Comparison of ENCODE assay signal across 24 cellular contexts in genomic region chr1:22340066-22340465, GRCh38.
"Had no signal": no experiment of that assay in that cellular context is flagged by ENCODE, and none has a peak within 500 bp of the region (broad histone marks: within the 10 kb centered on the region; RNA-seq: fewer than 3 reads in every experiment).

No MANE protein-coding gene starts in this region.

- H3K36me3 ChIP-seq: MG63 had no signal

- H3K27me3 ChIP-seq: MG63 had no signal

- ATAC-seq: T-cell had no signal

- H3K27ac ChIP-seq: HL-60 had no signal

- H3K9me3 ChIP-seq: MG63, SK-N-SH had no signal

- DNase-seq: Karpas-422, KG1, MG63, NCI-H1092, NCI-H1105 treated with DMSO at 0.1 percent for 48 hours, NCI-H1417 treated with DMSO at 0.1 percent for 48 hours, NCI-H146, NCI-H1694 treated with DMSO at 0.1 percent for 48 hours, NCI-H1930, NCI-H2081, NCI-H2107, NCI-H2171 treated with DMSO at 0.1 percent for 48 hours, NCI-H345, NCI-H446 treated with DMSO at 0.1 percent for 48 hours, NCI-H510A treated with DMSO at 0.1 percent for 48 hours, NCI-H526, NCI-H774, Right ventricle myocardium superior, RPMI8226, SK-N-SH, SW 1271, T-cell had no signal

- H3K4me2 ChIP-seq: SK-N-SH had no signal

- FAIRE-seq: RCC 7860 had no signal

- H3K9ac ChIP-seq: SK-N-SH had no signal

- H3K4me3 ChIP-seq: MG63 had no signal
